In genomic region chr19:58277748-58278147, GRCh38 we compare ENCODE assay signal across 9 cellular contexts. TPM values are rescaled to one million over a fixed set of nuclear protein-coding genes. Genes with fewer than 3 reads are reported as not detected.
DNase-seq lines count a peak whose midpoint lies in the region; ATAC-seq and TF ChIP-seq lines count a peak whose summit lies in the region.
"Had no signal": no experiment of that assay in that cellular context is flagged by ENCODE, and none has a peak within 500 bp of the region (broad histone marks: within the 10 kb centered on the region; RNA-seq: fewer than 3 reads in every experiment).

No MANE protein-coding gene starts in this region.

- no peaks in the 10 kb centered on the region for H3K27me3 Mint-ChIP-seq in activated T-helper 17 cell treated with anti-CD3 and anti-CD28 coated beads, Interleukin-2, amount 50 U/mL, for 72 hours

- no peaks in the 10 kb centered on the region for H3K27me3 ChIP-seq in iPS DF 6.9 (ENCODE audit: control insufficient read depth, insufficient read depth, low read length)
- no peaks in the 10 kb centered on the region for H3K27me3 ChIP-seq in spleen (replicated peaks in 1 of 7)

- peaks cover 3% of the 10 kb centered on the region for H3K9me3 Mint-ChIP-seq in activated T-helper 17 cell treated with anti-CD3 and anti-CD28 coated beads, Interleukin-2, amount 50 U/mL, for 72 hours

- TF ChIP-seq POLR2A in spleen (IDR thresholded peaks at IDR 0.05), result no peak

- WGBS in iPS DF 6.9 (ENCODE audit: insufficient coverage, insufficient read length), result no CpG with 5 or more reads among the region's 13 CpGs
- WGBS in spleen, 5 donors, result 82 to 88% (median 85%) methylated on average over 13 of the region's 13 CpGs

- H3K9me3 ChIP-seq in iPS DF 6.9 (ENCODE audit: control insufficient read depth, insufficient read depth, low read length) (no peaks in the 10 kb centered on the region), spleen (peaks cover 3 to 61% (median 47%) of the 10 kb centered on the region in 8 donors)

- peaks cover 20% of the 10 kb centered on the region for H3K4me1 Mint-ChIP-seq in activated T-helper 17 cell treated with anti-CD3 and anti-CD28 coated beads, Interleukin-2, amount 50 U/mL, for 72 hours

- H3K4me1 ChIP-seq in iPS DF 6.9 (ENCODE audit: control insufficient read depth, insufficient read depth, low read length) (peaks cover 4% of the 10 kb centered on the region), spleen (peaks cover 8 to 46% (median 23%) of the 10 kb centered on the region in 6 donors)

- DNase-seq in DMS 273 (lab: John Stamatoyannopoulos, UW; ENCODE audit: unreplicated experiment) (peak; percentile 35), DMS 273 treated with DMSO at 0.1 percent for 48 hours (lab: John Stamatoyannopoulos, UW) (no peak), iPS DF 6.9 (ENCODE audit: low read depth, low spot score) (no peak), spleen (no peak), midbrain (lab: John Stamatoyannopoulos, UW) (no peak)
- DNase-seq: 8988T had no signal

- peak overlapping the region; percentile 83; the same call in 1 of the 2 replicates for H3K4me3 ChIP-seq in iPS DF 6.9 (ENCODE audit: low read length)
- peak overlapping the region; percentile 61 to 98 (median 87) for H3K4me3 ChIP-seq in spleen

- ATAC-seq in activated T-helper 17 cell treated with anti-CD3 and anti-CD28 coated beads, Interleukin-2, amount 50 U/mL, for 72 hours (replicated peaks), result no peak
- ATAC-seq in GM21723 (IDR thresholded peaks at IDR 0.05; ENCODE audit: unreplicated experiment) (no peak), GM18520 (IDR thresholded peaks at IDR 0.05; ENCODE audit: unreplicated experiment) (no peak)

- H3K36me3 ChIP-seq in iPS DF 6.9 (ENCODE audit: control insufficient read depth, insufficient read depth, low read length) (no peaks in the 10 kb centered on the region), spleen (peaks cover 0 to 38% (median 27%) of the 10 kb centered on the region in 6 donors)

- H3K36me3 Mint-ChIP-seq in activated T-helper 17 cell treated with anti-CD3 and anti-CD28 coated beads, Interleukin-2, amount 50 U/mL, for 72 hours (ENCODE audit: low read depth), result peaks cover 69% of the 10 kb centered on the region

- peak overlapping the region; percentile 97 for H3K4me3 Mint-ChIP-seq in activated T-helper 17 cell treated with anti-CD3 and anti-CD28 coated beads, Interleukin-2, amount 50 U/mL, for 72 hours

- peak overlapping the region; percentile 98 for H3K27ac Mint-ChIP-seq in activated T-helper 17 cell treated with anti-CD3 and anti-CD28 coated beads, Interleukin-2, amount 50 U/mL, for 72 hours

- H3K27ac ChIP-seq in iPS DF 6.9 (ENCODE audit: low read length), result no peak overlapping the region
- H3K27ac ChIP-seq in spleen, result peak overlapping the region; percentile 79 to 93 (median 90)

- intact Hi-C loops in spleen (cut with DNase I; ENCODE audit: low total_unique reads), result no loop called here

- TF ChIP-seq CTCF in spleen (IDR thresholded peaks at IDR 0.05 in 8 of 11, conservative IDR thresholded peaks at IDR 0.05 in 3 of 11), result no peak

RNA-seq across cellular contexts. Expression of gene ZNF8, which starts 1.0 kb away (rescaled TPM):
- 1 to 10 TPM; 3.7 to 4.6 TPM for total RNA-seq in activated T-helper 17 cell treated with anti-CD3 and anti-CD28 coated beads, Interleukin-2, amount 50 U/mL, for 72 hours
- 10 to 100 TPM in 2 of 7 donors, 1 to 10 TPM in 5; 6.6 to 10.7 (median 8.5) TPM for total RNA-seq in spleen
- 1 to 10 TPM in 1 of 3 donors, under 1 TPM in 2; 0.91 to 1.8 (median 0.91) TPM for polyA plus RNA-seq in spleen

RNA-seq across cellular contexts. Expression of gene ERVK3-1, which starts 27.4 kb away (rescaled TPM):
- 10 to 100 TPM; 38.5 to 57.8 TPM for total RNA-seq in activated T-helper 17 cell treated with anti-CD3 and anti-CD28 coated beads, Interleukin-2, amount 50 U/mL, for 72 hours
- 10 to 100 TPM; 35.0 to 62.5 (median 44.7) TPM for total RNA-seq in spleen
- 10 to 100 TPM; 34.0 to 48.8 (median 39.1) TPM for polyA plus RNA-seq in spleen

RNA-seq across cellular contexts. Expression of gene ZNF544, which starts 49.0 kb away (rescaled TPM):
- total RNA-seq in activated T-helper 17 cell treated with anti-CD3 and anti-CD28 coated beads, Interleukin-2, amount 50 U/mL, for 72 hours, result 10 to 100 TPM; 43.4 to 44.6 TPM
- total RNA-seq in spleen, result 10 to 100 TPM; 31.4 to 58.5 (median 39.0) TPM
- polyA plus RNA-seq in spleen, result 10 to 100 TPM; 12.5 to 24.8 (median 20.2) TPM

RNA-seq across cellular contexts. Expression of gene ZSCAN22, which starts 49.0 kb away (rescaled TPM):
- 1 to 10 TPM; 4.3 to 6.1 TPM for total RNA-seq in activated T-helper 17 cell treated with anti-CD3 and anti-CD28 coated beads, Interleukin-2, amount 50 U/mL, for 72 hours
- 1 to 10 TPM; 2.7 to 3.9 (median 3.0) TPM for total RNA-seq in spleen
- polyA plus RNA-seq in spleen, result under 1 TPM; 0.48 to 0.86 (median 0.55) TPM
